In genomic region chr17:78257810-78258322, GRCh38 we compare ENCODE assay signal across 9 cellular contexts. TPM values are rescaled to one million over a fixed set of nuclear protein-coding genes. Genes with fewer than 3 reads are reported as not detected.
DNase-seq lines count a peak whose midpoint lies in the region; ATAC-seq, FAIRE-seq and TF ChIP-seq lines count a peak whose summit lies in the region.
"Had no signal": no experiment of that assay in that cellular context is flagged by ENCODE, and none has a peak within 500 bp of the region (broad histone marks: within the 10 kb centered on the region; RNA-seq: fewer than 3 reads in every experiment).

No MANE protein-coding gene starts in this region.

- H3K4me2 ChIP-seq in K562 (ENCODE audit: insufficient read depth, low read length): peak overlapping the region; percentile 82

- 4% methylated on average over 15 of the region's 16 CpGs for WGBS in K562 (ENCODE audit: insufficient coverage, low coverage, missing lambda C conversion rate)
- 50 to 51% methylated on average over 11 to 15 of the region's 16 CpGs for WGBS in esophagus squamous epithelium, 2 donors

- DNase-seq in GM10266 (ENCODE audit: extremely low spot score) (peak; percentile 69), NCI-H226 (peak; percentile 27), K562 (ENCODE audit: extremely low read depth in 1 of 4, low spot score in 3 of 4) (peak in 2 of 4 experiments; percentile 28 to 59), esophagus squamous epithelium (lab: John Stamatoyannopoulos, UW) (no peak), caudate nucleus (lab: John Stamatoyannopoulos, UW) (no peak), NCI-H1048 (lab: John Stamatoyannopoulos, UW) (no peak), NCI-H510A (lab: John Stamatoyannopoulos, UW) (no peak)
- DNase-seq: NCI-H82 had no signal

- H3K9ac ChIP-seq in K562 (ENCODE audit: insufficient read depth in 1 of 2, low read depth in 2 of 2, low read length in 2 of 2): peak overlapping the region; percentile 74 to 89

- in situ Hi-C loops in K562 (cut with MboI): no loop called here

- H3K9me3 ChIP-seq in K562 (replicated peaks; ENCODE audit: control insufficient read depth, insufficient read depth, low read depth, low read length): no peaks in the 10 kb centered on the region
- no peaks in the 10 kb centered on the region for H3K9me3 ChIP-seq in neutrophil
- no peaks in the 10 kb centered on the region for H3K9me3 ChIP-seq in esophagus squamous epithelium

- peak overlapping the region; percentile 78 for H3K27ac ChIP-seq in K562 (ENCODE audit: extremely low read depth, low read depth, low read length)
- H3K27ac ChIP-seq in neutrophil: peak overlapping the region; percentile 18
- H3K27ac ChIP-seq in esophagus squamous epithelium: peak overlapping the region in 2 of 4 donors; percentile 73 to 79
- H3K27ac ChIP-seq in caudate nucleus (ENCODE audit: low read depth, low read length): no peak overlapping the region

- peak overlapping the region; percentile 53 for H2AFZ ChIP-seq in K562 (ENCODE audit: low read depth, low read length)

- no TSS peak for BruUV-seq in K562 (replicated peaks; lab: Mats Ljungman, UMichigan)

- H3K4me3 ChIP-seq in K562 (peak overlapping the region; percentile 35), neutrophil (ENCODE audit: low read depth in 1 of 2, low read length in 1 of 2) (peak overlapping the region; percentile 37 to 64), esophagus squamous epithelium (no peak overlapping the region)

- TF ChIP-seq CTCF in GM10266 (IDR thresholded peaks at IDR 0.05; ENCODE audit: control insufficient read depth, insufficient read depth, low read depth, missing control alignments) (no peak), K562 (IDR thresholded peaks at IDR 0.05 in 2 of 3, conservative IDR thresholded peaks at IDR 0.05 in 1 of 3; ENCODE audit: insufficient read depth in 2 of 3, low read depth in 1 of 3, low read length in 3 of 3) (no peak), neutrophil (IDR thresholded peaks at IDR 0.05) (no peak), esophagus squamous epithelium (IDR thresholded peaks at IDR 0.05) (no peak)

- no peak for TF ChIP-seq EP300 in K562 (IDR thresholded peaks at IDR 0.05; ENCODE audit: low read length)

- CTCF ChIA-PET in K562 (lab: Yijun Ruan, JAX; ENCODE audit: low intra/inter-chr PET ratio): no interaction called here

- POLR2A ChIA-PET in K562 (lab: Yijun Ruan, JAX): interaction anchor here (0.6 to 1.6 kb wide), 3 partner anchors 11 to 110 kb away, joined by 3 to 7 read pairs (median 3); no protein-coding TSS in a partner anchor

- H3K36me3 ChIP-seq in K562 (ENCODE audit: control insufficient read depth, insufficient read depth, low read length): no peaks in the 10 kb centered on the region
- no peaks in the 10 kb centered on the region for H3K36me3 ChIP-seq in neutrophil
- H3K36me3 ChIP-seq in esophagus squamous epithelium: no peaks in the 10 kb centered on the region

- intact Hi-C loops in K562 (cut with micrococcal nuclease) (no loop called here), esophagus squamous epithelium (cut with DNase I) (no loop called here)

- peaks cover 71 to 86% of the 10 kb centered on the region in 2 experiments for H3K4me1 ChIP-seq in K562 (replicated peaks in 1 of 2; ENCODE audit: control insufficient read depth in 2 of 2, insufficient read depth in 2 of 2, low read length in 2 of 2)
- H3K4me1 ChIP-seq in neutrophil (ENCODE audit: control insufficient read depth in 1 of 2, insufficient read depth in 1 of 2, low read depth in 1 of 2, low read length in 1 of 2): peaks cover 46 to 88% of the 10 kb centered on the region in 2 experiments
- H3K4me1 ChIP-seq in esophagus squamous epithelium: peaks cover 9 to 50% (median 14%) of the 10 kb centered on the region in 3 donors

- peaks cover 25% of the 10 kb centered on the region for H3K79me2 ChIP-seq in K562 (ENCODE audit: control insufficient read depth, insufficient read depth, low read length)

- peak; percentile 59 for FAIRE-seq in K562 (lab: Jason Lieb, UNC)

- no peaks in the 10 kb centered on the region for H3K27me3 ChIP-seq in K562 (ENCODE audit: control insufficient read depth in 2 of 2, insufficient read depth in 2 of 2, low read length in 2 of 2)
- H3K27me3 ChIP-seq in neutrophil: no peaks in the 10 kb centered on the region
- H3K27me3 ChIP-seq in esophagus squamous epithelium: peaks cover 0 to 17% (median 0%) of the 10 kb centered on the region in 4 donors

- TF ChIP-seq POLR2A in K562 (conservative IDR thresholded peaks at IDR 0.05) (no peak; the same call in none of the 2 replicates), esophagus squamous epithelium (IDR thresholded peaks at IDR 0.05) (no peak)

- ATAC-seq in K562: peak; percentile 28; the same call in 2 of the 3 replicates

- no peaks in the 10 kb centered on the region for H3K9me1 ChIP-seq in K562 (ENCODE audit: control insufficient read depth, insufficient read depth, low read length)

- H4K20me1 ChIP-seq in K562 (replicated peaks; ENCODE audit: control insufficient read depth, insufficient read depth, low read length): no peaks in the 10 kb centered on the region

- TF ChIP-seq RAD21 in K562 (CRISPR knock-in tag; conservative IDR thresholded peaks at IDR 0.05 in 1 of 2, IDR thresholded peaks at IDR 0.05 in 1 of 2): no peak

TF ChIP-seq in K562, 482 proteins besides CTCF, POLR2A, EP300 and RAD21 (continues in another document):
- no peak for TF ChIP-seq ZNF3 (CRISPR knock-in tag; IDR thresholded peaks at IDR 0.05)
- TF ChIP-seq CBFA2T3 (IDR thresholded peaks at IDR 0.05): peak; percentile 30; the same call in 1 of the 2 replicates
- TF ChIP-seq, protein P1, sequence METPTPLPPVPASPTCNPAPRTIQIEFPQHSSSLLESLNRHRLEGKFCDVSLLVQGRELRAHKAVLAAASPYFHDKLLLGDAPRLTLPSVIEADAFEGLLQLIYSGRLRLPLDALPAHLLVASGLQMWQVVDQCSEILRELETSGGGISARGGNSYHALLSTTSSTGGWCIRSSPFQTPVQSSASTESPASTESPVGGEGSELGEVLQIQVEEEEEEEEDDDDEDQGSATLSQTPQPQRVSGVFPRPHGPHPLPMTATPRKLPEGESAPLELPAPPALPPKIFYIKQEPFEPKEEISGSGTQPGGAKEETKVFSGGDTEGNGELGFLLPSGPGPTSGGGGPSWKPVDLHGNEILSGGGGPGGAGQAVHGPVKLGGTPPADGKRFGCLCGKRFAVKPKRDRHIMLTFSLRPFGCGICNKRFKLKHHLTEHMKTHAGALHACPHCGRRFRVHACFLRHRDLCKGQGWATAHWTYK (CRISPR knock-in tag; IDR thresholded peaks at IDR 0.05): 0 out of 2 replicates have a peak, but pooled peaks have one; percentile 18
- 0 out of 2 replicates have a peak, but pooled peaks have one; percentile 16 for TF ChIP-seq ZNF77 (CRISPR knock-in tag; IDR thresholded peaks at IDR 0.05)

RNA-seq across cellular contexts. Expression of gene TMEM235, which starts 26.4 kb away (rescaled TPM):
- not detected in 2 replicates for total RNA-seq in K562 (2011; cell fraction: chromatin; rRNA removed; ENCODE audit: low replicate concordance)
- 0.17 TPM in 1 of 2 replicates, not detected in the other for total RNA-seq in K562 (2011; cell fraction: nucleolus; rRNA removed)
- not detected in 2 replicates for total RNA-seq in K562 (2011; cell fraction: nucleoplasm; rRNA removed)
- total RNA-seq in K562 (2014; rRNA removed): not detected in 2 replicates
- not detected in 2 replicates for total RNA-seq in K562 (2014; rRNA removed; fragmentation: Illumina TruSeq; extraction: Trizol)
- not detected in 2 replicates for total RNA-seq in K562 (2015; rRNA removed; fragmentation: Illumina TruSeq; extraction: Trizol)
- not detected in 2 replicates for total RNA-seq in K562 (2021)
- polyA plus RNA-seq in K562 (2011; rRNA removed): not detected in 2 replicates
- polyA plus RNA-seq in K562 (2011; cell fraction: cytosol; rRNA removed): not detected in 2 replicates
- polyA plus RNA-seq in K562 (2011; cell fraction: nucleus; rRNA removed): not detected in 2 replicates
- not detected in 2 replicates for polyA plus RNA-seq in K562 (2012)
- not detected in 2 replicates for polyA plus RNA-seq in K562 (2014; fragmentation: Illumina TruSeq; extraction: Trizol)
- not detected for polyA plus RNA-seq in K562 (2014; fragmentation: Nextera tagmentation; extraction: Ambion mirVana)
- polyA plus RNA-seq in K562 (2014; rRNA removed): not detected in 2 replicates
- polyA minus RNA-seq in K562 (2011; rRNA and poly(A)+ RNA removed): not detected in 2 replicates
- polyA minus RNA-seq in K562 (2011; cell fraction: cytosol; rRNA and poly(A)+ RNA removed): not detected in 2 replicates
- not detected in 2 replicates for polyA minus RNA-seq in K562 (2011; cell fraction: nucleus; rRNA and poly(A)+ RNA removed)
- under 1 TPM in 1 of 4 donors, not detected in 3; 0.26 TPM for total RNA-seq in esophagus squamous epithelium

RNA-seq across cellular contexts. Expression of gene BIRC5, which starts 43.8 kb away (rescaled TPM):
- total RNA-seq in K562 (2011; cell fraction: chromatin; rRNA removed; ENCODE audit: low replicate concordance): 88.6 and 104 TPM in 2 replicates
- total RNA-seq in K562 (2011; cell fraction: nucleolus; rRNA removed): 92.8 and 99.1 TPM in 2 replicates
- total RNA-seq in K562 (2011; cell fraction: nucleoplasm; rRNA removed): 114 and 121 TPM in 2 replicates
- total RNA-seq in K562 (2014; rRNA removed): 114 and 140 TPM in 2 replicates
- 79.1 and 79.9 TPM in 2 replicates for total RNA-seq in K562 (2014; rRNA removed; fragmentation: Illumina TruSeq; extraction: Trizol)
- total RNA-seq in K562 (2015; rRNA removed; fragmentation: Illumina TruSeq; extraction: Trizol): 101 and 106 TPM in 2 replicates
- 101 and 104 TPM in 2 replicates for total RNA-seq in K562 (2021)
- 61.4 and 64.4 TPM in 2 replicates for polyA plus RNA-seq in K562 (2011; rRNA removed)
- polyA plus RNA-seq in K562 (2011; cell fraction: cytosol; rRNA removed): 55.7 and 67.4 TPM in 2 replicates
- polyA plus RNA-seq in K562 (2011; cell fraction: nucleus; rRNA removed): 37.3 and 40.7 TPM in 2 replicates
- polyA plus RNA-seq in K562 (2012): 67.7 and 78.4 TPM in 2 replicates
- polyA plus RNA-seq in K562 (2014; fragmentation: Illumina TruSeq; extraction: Trizol): 74.6 and 88.8 TPM in 2 replicates
- polyA plus RNA-seq in K562 (2014; fragmentation: Nextera tagmentation; extraction: Ambion mirVana): 100 to 1,000 TPM in 1 of 2 experiments, 10 to 100 TPM in 1; 98.2 to 107 TPM
- 127 and 155 TPM in 2 replicates for polyA plus RNA-seq in K562 (2014; rRNA removed)
- 83.8 and 87.5 TPM in 2 replicates for polyA minus RNA-seq in K562 (2011; rRNA and poly(A)+ RNA removed)
- polyA minus RNA-seq in K562 (2011; cell fraction: cytosol; rRNA and poly(A)+ RNA removed): 34.3 and 38.4 TPM in 2 replicates
- 36.9 and 58.9 TPM in 2 replicates for polyA minus RNA-seq in K562 (2011; cell fraction: nucleus; rRNA and poly(A)+ RNA removed)
- 10 to 100 TPM in 2 of 4 donors, 1 to 10 TPM in 2; 6.6 to 33.6 (median 21.0) TPM for total RNA-seq in esophagus squamous epithelium

Comparison
In these comparisons a context has a peak if more than half of its experiments do, and no peak if none do; other contexts are left out.
1. DNase-seq: peak in GM10266 (single experiment) and NCI-H226 (single experiment); none in esophagus squamous epithelium (single experiment), caudate nucleus (0 of 61), NCI-H1048 (single experiment) and NCI-H510A (single experiment).
2. H3K4me3 ChIP-seq: peak in K562 (single experiment) and neutrophil (2 of 2); none in esophagus squamous epithelium (0 of 4).